Comparison of ENCODE assay signal across 9 cellular contexts in the genomic region with DNA sequence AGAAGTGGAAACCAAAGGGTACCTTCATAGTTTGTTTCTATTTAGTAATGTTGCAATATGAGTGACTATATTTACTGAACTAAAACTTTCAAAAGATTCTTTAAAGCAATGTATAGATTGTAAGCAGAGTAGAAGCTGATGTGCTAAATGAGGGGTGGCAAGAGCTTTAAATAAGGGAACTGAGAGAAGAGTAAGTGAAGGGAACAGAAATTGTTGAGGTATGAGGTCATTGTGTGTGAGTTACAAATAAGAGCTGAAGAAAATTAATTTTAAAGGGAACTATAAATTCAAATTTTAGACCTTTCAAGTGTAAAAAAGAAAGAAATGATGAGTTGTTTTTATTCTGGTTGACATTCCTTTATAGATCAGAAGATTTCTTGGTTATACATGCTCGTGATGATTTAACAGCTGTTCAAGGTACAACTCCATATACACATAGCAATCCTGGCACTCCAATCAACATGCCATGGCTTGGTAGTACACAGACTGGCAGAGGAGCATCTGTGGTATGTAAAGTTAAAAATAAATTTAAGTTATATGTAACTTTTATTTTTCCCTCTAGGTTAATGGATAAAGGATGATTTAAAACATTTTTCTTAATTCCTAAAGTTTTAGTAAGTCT.
A peak's percentile ranks its signal among the peaks of the same experiment; 100 is the strongest.
DNase-seq lines count a peak whose midpoint lies in the region; ATAC-seq and TF ChIP-seq lines count a peak whose summit lies in the region.
"Had no signal": no experiment of that assay in that cellular context is flagged by ENCODE, and none has a peak within 500 bp of the region (broad histone marks: within the 10 kb centered on the region; RNA-seq: fewer than 3 reads in every experiment).

No MANE protein-coding gene starts in this region.

- H3K27ac Mint-ChIP-seq in effector memory CD8-positive, alpha-beta T cell = peak overlapping the region in 1 of 2 donors; percentile 3

- no peak overlapping the region for H3K4me3 Mint-ChIP-seq in effector memory CD8-positive, alpha-beta T cell

- DNase-seq in GM10248 (ENCODE audit: extremely low spot score) (peak; percentile 46), MV-4-11 (lab: John Stamatoyannopoulos, UW) (peak; percentile 69), NCI-H2029 treated with DMSO at 0.1 percent for 48 hours (lab: John Stamatoyannopoulos, UW) (no peak), DMS153 treated with DMSO at 0.1 percent for 48 hours (lab: John Stamatoyannopoulos, UW; ENCODE audit: unreplicated experiment) (no peak)
- no peak for DNase-seq in effector memory CD8-positive, alpha-beta T cell
- DNase-seq: BE2C had no signal

- no peaks in the 10 kb centered on the region for H3K4me1 Mint-ChIP-seq in effector memory CD8-positive, alpha-beta T cell (ENCODE audit: low read depth in 2 of 2)

- CTCF ChIA-PET in GM10248 (lab: Yijun Ruan, JAX) = interaction anchor here (1.1 to 2.3 kb wide), 11 partner anchors 11 to 233 kb away, joined by 3 to 15 read pairs (median 4); a partner anchor contains a TSS

- H3K36me3 Mint-ChIP-seq in effector memory CD8-positive, alpha-beta T cell (ENCODE audit: insufficient read depth) = peaks cover 10% of the 10 kb centered on the region

- ATAC-seq in GM19438 (IDR thresholded peaks at IDR 0.05; ENCODE audit: low read depth, unreplicated experiment) (peak; percentile 67), HG02938 (IDR thresholded peaks at IDR 0.05; ENCODE audit: unreplicated experiment) (peak; percentile 88), esophagus mucosa (no peak)
- ATAC-seq in effector memory CD8-positive, alpha-beta T cell (replicated peaks) = no peak

- H3K27me3 Mint-ChIP-seq in effector memory CD8-positive, alpha-beta T cell = no peaks in the 10 kb centered on the region

- POLR2A ChIA-PET in GM10248 (lab: Yijun Ruan, JAX) = no interaction called here

- TF ChIP-seq CTCF in GM10248 (IDR thresholded peaks at IDR 0.05; ENCODE audit: control extremely low read depth, extremely low read depth, low read depth, missing control alignments) = no peak

- H3K9me3 Mint-ChIP-seq in effector memory CD8-positive, alpha-beta T cell = no peaks in the 10 kb centered on the region

Comparison
In these comparisons a context has a peak if more than half of its experiments do, and no peak if none do; other contexts are left out.
1. DNase-seq: peak in GM10248 (single experiment) and MV-4-11 (single experiment); none in NCI-H2029 treated with DMSO at 0.1 percent for 48 hours (single experiment), effector memory CD8-positive, alpha-beta T cell (0 of 3) and DMS153 treated with DMSO at 0.1 percent for 48 hours (single experiment).
2. ATAC-seq: peak in GM19438 (single experiment) and HG02938 (single experiment); none in esophagus mucosa (single experiment) and effector memory CD8-positive, alpha-beta T cell (single experiment).